In genomic region chr7:10537764-10538163, GRCh38 we compare ENCODE assay signal across 18 cellular contexts.
"Had no signal": no experiment of that assay in that cellular context is flagged by ENCODE, and none has a peak within 500 bp of the region (broad histone marks: within the 10 kb centered on the region; RNA-seq: fewer than 3 reads in every experiment).

No MANE protein-coding gene starts in this region.

- H3K27ac Mint-ChIP-seq: activated CD8-positive, alpha-beta T cell treated with anti-CD3 and anti-CD28 coated beads, Interleukin-2, amount 10 ng/mL, durations not matched to agents 7 days and 5 days; activated T-cell treated with anti-CD3 and anti-CD28 coated beads, Interleukin-2, amount 50 U/mL, for 24 hours; activated T-helper 2 cell treated with anti-CD3 and anti-CD28 coated beads, Interferon-gamma antibody, Interleukin-2, Interleukin-4, amounts not matched to agents 10 μg/mL and 5 μg/mL and 100 μg/mL, durations not matched to agents 14 hours and 24 hours and 36 hours; naive thymus-derived CD4-positive, alpha-beta T cell; stimulated activated naive CD8-positive, alpha-beta T cell treated with anti-CD3 and anti-CD28 coated beads, Interleukin-15, Interleukin-2, amounts not matched to agents 100 ng/mL and 50 ng/mL, for 24 hours had no signal

- H3K36me3 Mint-ChIP-seq: naive thymus-derived CD4-positive, alpha-beta T cell had no signal

- H3K9me3 ChIP-seq: body of pancreas, ovary, right lobe of liver had no signal

- H3K4me3 Mint-ChIP-seq: activated CD8-positive, alpha-beta T cell treated with anti-CD3 and anti-CD28 coated beads, Interleukin-2, amount 10 ng/mL, durations not matched to agents 7 days and 5 days; activated T-cell treated with anti-CD3 and anti-CD28 coated beads, Interleukin-2, amount 50 U/mL, for 24 hours; naive thymus-derived CD4-positive, alpha-beta T cell; stimulated activated naive CD8-positive, alpha-beta T cell treated with anti-CD3 and anti-CD28 coated beads, Interleukin-15, Interleukin-2, amounts not matched to agents 100 ng/mL and 50 ng/mL, for 24 hours had no signal

- H3K4me1 ChIP-seq: body of pancreas, right lobe of liver, tibial nerve had no signal

- H3K27me3 Mint-ChIP-seq: activated T-cell treated with anti-CD3 and anti-CD28 coated beads, Interleukin-2, amount 50 U/mL, for 24 hours; naive thymus-derived CD4-positive, alpha-beta T cell; stimulated activated naive CD8-positive, alpha-beta T cell treated with anti-CD3 and anti-CD28 coated beads, Interleukin-15, Interleukin-2, amounts not matched to agents 100 ng/mL and 50 ng/mL, for 24 hours had no signal

- H3K27me3 ChIP-seq: body of pancreas, ovary, right lobe of liver, tibial nerve had no signal

- H3K4me3 ChIP-seq: body of pancreas, ovary, right lobe of liver, tibial nerve had no signal

- H3K36me3 ChIP-seq: ovary, right lobe of liver, tibial nerve had no signal

- DNase-seq: activated CD4-positive, alpha-beta T cell treated with anti-CD3 and anti-CD28 coated beads for 48 hours; activated CD4-positive, CD25-positive, alpha-beta regulatory T cell; activated CD8-positive, alpha-beta T cell treated with anti-CD3 and anti-CD28 coated beads, Interleukin-2, amount 10 ng/mL, durations not matched to agents 7 days and 5 days; activated naive CD4-positive, alpha-beta T cell treated with Interleukin-2 at 50 U/mL for 16 hours; activated T-cell treated with anti-CD3 and anti-CD28 coated beads, Interleukin-2, amount 50 U/mL, for 24 hours; body of pancreas; hippocampal formation; left cardiac atrium; mesendoderm; naive thymus-derived CD4-positive, alpha-beta T cell; ovary; right lobe of liver; small intestine; stimulated activated CD4-positive, alpha-beta T cell treated with anti-CD3 and anti-CD28 coated beads, Interleukin-15, amount 100 ng/mL, for 24 hours; stimulated activated CD4-positive, alpha-beta T cell treated with anti-CD3 and anti-CD28 coated beads, Interleukin-2, amount 100 ng/mL, for 48 hours had no signal

- H3K27ac ChIP-seq: body of pancreas, ovary, right lobe of liver, tibial nerve had no signal

- ATAC-seq: activated CD8-positive, alpha-beta T cell treated with anti-CD3 and anti-CD28 coated beads, Interleukin-2, amount 10 ng/mL, durations not matched to agents 7 days and 5 days; body of pancreas; left cardiac atrium; naive thymus-derived CD4-positive, alpha-beta T cell; right lobe of liver had no signal

- H3K4me1 Mint-ChIP-seq: naive thymus-derived CD4-positive, alpha-beta T cell had no signal

- H3K9me3 Mint-ChIP-seq: activated T-cell treated with anti-CD3 and anti-CD28 coated beads, Interleukin-2, amount 50 U/mL, for 24 hours; activated T-helper 2 cell treated with anti-CD3 and anti-CD28 coated beads, Interferon-gamma antibody, Interleukin-2, Interleukin-4, amounts not matched to agents 10 μg/mL and 5 μg/mL and 100 μg/mL, durations not matched to agents 14 hours and 24 hours and 36 hours had no signal
